Comparison of ENCODE assay signal across 14 cellular contexts in the genomic region with DNA sequence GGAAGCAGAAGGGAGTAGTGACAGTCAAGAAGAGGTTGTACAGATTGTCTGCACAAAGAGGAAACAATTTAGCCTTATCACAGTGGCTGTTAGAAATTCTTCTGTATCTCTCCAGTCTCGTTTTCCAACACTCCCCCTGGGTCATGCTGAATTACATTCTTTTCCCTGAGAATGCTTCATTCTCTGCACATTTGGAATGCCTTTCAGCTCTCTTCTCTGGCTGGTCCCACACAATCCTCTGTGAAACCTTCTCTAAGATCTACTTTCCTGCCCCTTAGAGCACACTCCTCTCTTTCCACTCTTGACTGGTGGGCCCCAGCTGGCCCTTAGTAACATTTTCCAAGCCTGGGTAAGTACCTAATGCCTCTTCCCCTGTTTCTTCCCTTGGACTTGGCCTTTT. TPM values are rescaled to one million over a fixed set of nuclear protein-coding genes. Genes with fewer than 3 reads are reported as not detected.
DNase-seq lines count a peak whose midpoint lies in the region; ATAC-seq and TF ChIP-seq lines count a peak whose summit lies in the region.
"Had no signal": no experiment of that assay in that cellular context is flagged by ENCODE, and none has a peak within 500 bp of the region (broad histone marks: within the 10 kb centered on the region; RNA-seq: fewer than 3 reads in every experiment).

No MANE protein-coding gene starts in this region.

- no TSS peak for BruUV-seq in mammary epithelial cell (replicated peaks; lab: Mats Ljungman, UMichigan)

- H3K27me3 Mint-ChIP-seq in activated CD8-positive, alpha-beta T cell treated with anti-CD3 and anti-CD28 coated beads for 36 hours: no peaks in the 10 kb centered on the region
- H3K27me3 Mint-ChIP-seq in glutamatergic neuron (ENCODE audit: unreplicated experiment): peaks cover 2% of the 10 kb centered on the region

- CTCF ChIA-PET in mammary epithelial cell (lab: Charles Lee; ENCODE audit: low non-redundant PET): no interaction called here
- CTCF ChIA-PET in activated CD8-positive, alpha-beta T cell treated with anti-CD3 and anti-CD28 coated beads for 36 hours (lab: Charles Lee): interaction anchor here (1.0 kb wide), 1 partner anchor 25 kb away, joined by 3 read pairs; no protein-coding TSS in a partner anchor

- peak overlapping the region; percentile 64 for H3K27ac Mint-ChIP-seq in activated CD8-positive, alpha-beta T cell treated with anti-CD3 and anti-CD28 coated beads for 36 hours
- H3K27ac Mint-ChIP-seq in glutamatergic neuron (ENCODE audit: unreplicated experiment): peak overlapping the region; percentile 77

- H3K9ac ChIP-seq in mammary epithelial cell (ENCODE audit: insufficient read depth, low read length): no peak overlapping the region

- in situ Hi-C loops in mammary epithelial cell (cut with MboI; ENCODE audit: low sequenced_read_pairs in 2 of 2): no loop called here

- H3K4me3 Mint-ChIP-seq in activated CD8-positive, alpha-beta T cell treated with anti-CD3 and anti-CD28 coated beads for 36 hours: no peak overlapping the region
- H3K4me3 Mint-ChIP-seq in glutamatergic neuron (ENCODE audit: unreplicated experiment): no peak overlapping the region

- no peak for ATAC-seq in activated CD8-positive, alpha-beta T cell treated with anti-CD3 and anti-CD28 coated beads for 36 hours

- no peaks in the 10 kb centered on the region for H3K9me3 Mint-ChIP-seq in activated CD8-positive, alpha-beta T cell treated with anti-CD3 and anti-CD28 coated beads for 36 hours
- H3K9me3 Mint-ChIP-seq in glutamatergic neuron (ENCODE audit: unreplicated experiment): no peaks in the 10 kb centered on the region

- WGBS in mammary epithelial cell (ENCODE audit: low coverage, missing lambda C conversion rate): 63% methylated on average over 1 of the region's 1 CpG

- no peak for TF ChIP-seq CTCF in mammary epithelial cell (conservative IDR thresholded peaks at IDR 0.05 in 1 of 2, IDR thresholded peaks at IDR 0.05 in 1 of 2; ENCODE audit: extremely low read depth in 1 of 2, insufficient read depth in 1 of 2, low read depth in 1 of 2, low read length in 2 of 2)
- TF ChIP-seq CTCF in breast epithelium (IDR thresholded peaks at IDR 0.05): no peak
- no peak for TF ChIP-seq CTCF in activated CD8-positive, alpha-beta T cell treated with anti-CD3 and anti-CD28 coated beads for 36 hours (IDR thresholded peaks at IDR 0.05)
- TF ChIP-seq CTCF in glutamatergic neuron (IDR thresholded peaks at IDR 0.05; ENCODE audit: partially characterized antibody, unreplicated experiment): no peak

- H2AFZ ChIP-seq in mammary epithelial cell (ENCODE audit: low read depth, low read length): no peak overlapping the region

- H3K4me1 Mint-ChIP-seq in activated CD8-positive, alpha-beta T cell treated with anti-CD3 and anti-CD28 coated beads for 36 hours (ENCODE audit: low read depth): peaks cover 32% of the 10 kb centered on the region
- peaks cover 13% of the 10 kb centered on the region for H3K4me1 Mint-ChIP-seq in glutamatergic neuron (ENCODE audit: low read depth, unreplicated experiment)

- no peaks in the 10 kb centered on the region for H3K79me2 ChIP-seq in mammary epithelial cell (ENCODE audit: insufficient read depth, low read length)

- H3K27ac ChIP-seq in mammary epithelial cell (ENCODE audit: insufficient read depth, low read depth, low read length) (peak overlapping the region; percentile 91), breast epithelium (peak overlapping the region in 1 of 2 donors; percentile 8), temporal lobe (ENCODE audit: low read depth, low read length) (peak overlapping the region; percentile 22)

- no peak overlapping the region for H3K4me2 ChIP-seq in mammary epithelial cell (ENCODE audit: insufficient read depth, low read depth, low read length)

- no peaks in the 10 kb centered on the region for H3K27me3 ChIP-seq in mammary epithelial cell (ENCODE audit: insufficient read depth, low read length)
- H3K27me3 ChIP-seq in breast epithelium: no peaks in the 10 kb centered on the region

- intact Hi-C loops in mammary epithelial cell (cut with micrococcal nuclease): no loop called here
- intact Hi-C loops in breast epithelium (cut with DNase I; ENCODE audit: low total_unique reads): no loop called here
- intact Hi-C loops in activated CD8-positive, alpha-beta T cell treated with anti-CD3 and anti-CD28 coated beads for 36 hours (cut with micrococcal nuclease): no loop called here

- peaks cover 16% of the 10 kb centered on the region for H3K36me3 ChIP-seq in mammary epithelial cell (ENCODE audit: insufficient read depth, low read length)
- peaks cover 5% of the 10 kb centered on the region for H3K36me3 ChIP-seq in breast epithelium

- H3K4me1 ChIP-seq in mammary epithelial cell (ENCODE audit: insufficient read depth, low read length) (peaks cover 14% of the 10 kb centered on the region), breast epithelium (no peaks in the 10 kb centered on the region)

- dilution Hi-C loops in mammary epithelial cell (cut with HindIII; ENCODE audit: low sequenced_read_pairs): no loop called here

- DNase-seq in mammary epithelial cell (no peak), breast epithelium (ENCODE audit: low spot score in 2 of 2) (no peak), glutamatergic neuron (no peak), DMS79 (lab: John Stamatoyannopoulos, UW) (no peak), GM19240 (ENCODE audit: insufficient read length, low spot score) (no peak), NCI-H146 treated with DMSO at 0.1 percent for 48 hours (lab: John Stamatoyannopoulos, UW; ENCODE audit: unreplicated experiment) (no peak)
- DNase-seq in activated CD8-positive, alpha-beta T cell treated with anti-CD3 and anti-CD28 coated beads for 36 hours: no peak
- DNase-seq: activated T-cell treated with anti-CD3 and anti-CD28 coated beads, Interleukin-2, amount 50 U/mL, for 1 hour; DND-41; HCEC 1CT; NCI-H1092; NCI-H524 treated with DMSO at 0.1 percent for 48 hours; RPMI8226 had no signal

- POLR2A ChIA-PET in activated CD8-positive, alpha-beta T cell treated with anti-CD3 and anti-CD28 coated beads for 36 hours (lab: Charles Lee): interaction anchor here (2.3 to 4.8 kb wide), 2 partner anchors 10 to 12 kb away, joined by 7 to 34 read pairs; a partner anchor contains a TSS

- no peak for TF ChIP-seq POLR2A in breast epithelium (IDR thresholded peaks at IDR 0.05)

- H3K36me3 Mint-ChIP-seq in activated CD8-positive, alpha-beta T cell treated with anti-CD3 and anti-CD28 coated beads for 36 hours (ENCODE audit: low read depth): peaks cover 31% of the 10 kb centered on the region
- H3K36me3 Mint-ChIP-seq in glutamatergic neuron (ENCODE audit: unreplicated experiment): no peaks in the 10 kb centered on the region

- H3K9me3 ChIP-seq in mammary epithelial cell (replicated peaks; ENCODE audit: insufficient read depth, low read length) (no peaks in the 10 kb centered on the region), breast epithelium (no peaks in the 10 kb centered on the region)

- no peaks in the 10 kb centered on the region for H4K20me1 ChIP-seq in mammary epithelial cell (ENCODE audit: insufficient read depth, low read length)

- H3K4me3 ChIP-seq in mammary epithelial cell (replicated peaks in 1 of 3; ENCODE audit: insufficient read depth in 1 of 3, low read depth in 2 of 3, low read length in 3 of 3): no peak overlapping the region
- H3K4me3 ChIP-seq in breast epithelium: no peak overlapping the region

RNA-seq across cellular contexts. Expression of a gene that starts 25.5 kb away (rescaled TPM):
- total RNA-seq in mammary epithelial cell (10 to 100 TPM; 36.2 to 77.8 TPM), breast epithelium (10 to 100 TPM; 32.3 to 40.5 (median 32.8) TPM), glutamatergic neuron (ENCODE audit: unreplicated experiment) (37.7 TPM), temporal lobe (21.4 TPM)
- polyA plus RNA-seq in mammary epithelial cell: 57.1 TPM
- 67.3 TPM for polyA minus RNA-seq in mammary epithelial cell
- total RNA-seq in activated CD8-positive, alpha-beta T cell treated with anti-CD3 and anti-CD28 coated beads for 36 hours: 10 to 100 TPM; 54.5 to 57.8 TPM

RNA-seq across cellular contexts. Expression of a gene that starts 54.7 kb away (rescaled TPM):
- 100 to 1,000 TPM; 173 to 176 TPM for total RNA-seq in mammary epithelial cell
- polyA plus RNA-seq in mammary epithelial cell: 98.1 TPM
- 175 TPM for polyA minus RNA-seq in mammary epithelial cell
- total RNA-seq in breast epithelium: 100 to 1,000 TPM in 2 of 3 donors, 10 to 100 TPM in 1; 82.6 to 121 (median 102) TPM
- 100 to 1,000 TPM; 114 to 118 TPM for total RNA-seq in activated CD8-positive, alpha-beta T cell treated with anti-CD3 and anti-CD28 coated beads for 36 hours
- total RNA-seq in glutamatergic neuron (ENCODE audit: unreplicated experiment): 152 TPM
- 79.4 TPM for total RNA-seq in temporal lobe
